Comparison of ENCODE assay signal across 8 cellular contexts in genomic region chr6:137401058-137401457, GRCh38.
"Had no signal": no experiment of that assay in that cellular context is flagged by ENCODE, and none has a peak within 500 bp of the region (broad histone marks: within the 10 kb centered on the region; RNA-seq: fewer than 3 reads in every experiment).

No MANE protein-coding gene starts in this region.

- H3K4me3 ChIP-seq: GM23338, HAP-1, K562 had no signal

- H3K27ac Mint-ChIP-seq: GM23338, HFFc6 had no signal

- ATAC-seq: GM23338, HCT116, K562 had no signal

- H3K36me3 ChIP-seq: HAP-1 had no signal

- H3K4me3 Mint-ChIP-seq: GM23338, HFFc6 had no signal

- H3K9me3 Mint-ChIP-seq: GM23338 had no signal

- H3K27ac ChIP-seq: HL-60 had no signal

- DNase-seq: H7, HFFc6, IMR-90 had no signal

- H3K9me3 ChIP-seq: HAP-1 had no signal

- H3K4me2 ChIP-seq: GM23338 had no signal
